In the genomic region with DNA sequence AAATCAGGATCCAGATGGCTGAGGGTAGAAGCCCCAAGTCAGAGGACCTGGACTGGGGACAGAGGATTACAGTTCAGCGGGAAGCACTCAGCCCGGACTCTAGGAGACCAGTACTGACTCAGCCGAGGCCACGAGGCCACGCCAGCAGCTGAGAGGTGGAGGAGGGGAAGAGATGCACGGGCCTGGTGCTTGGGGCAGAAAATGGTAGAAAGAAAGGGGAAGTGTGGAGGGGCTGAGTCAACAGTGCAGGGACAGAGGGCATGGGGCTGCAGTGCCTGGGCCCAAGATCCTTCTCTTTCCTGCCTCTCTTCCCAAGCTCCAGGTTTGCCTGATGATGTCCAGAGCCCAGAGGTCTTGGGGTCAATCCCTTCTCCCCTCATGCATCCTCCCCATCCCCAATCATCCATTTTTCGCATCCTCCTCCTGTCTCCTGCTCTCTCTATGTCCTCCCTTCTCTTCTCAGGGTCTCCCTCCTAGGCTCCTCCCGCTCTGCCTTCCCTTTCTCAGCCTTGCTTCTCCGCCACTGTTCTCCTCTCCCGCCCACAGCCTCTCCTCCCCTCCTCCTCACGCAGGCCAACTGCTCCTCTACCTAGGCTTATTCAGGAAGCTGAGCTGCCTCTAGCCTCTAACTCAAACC, we compare ENCODE assay signal across 8 cellular contexts. TPM values are rescaled to one million over a fixed set of nuclear protein-coding genes. Genes with fewer than 3 reads are reported as not detected.
A peak's percentile ranks its signal among the peaks of the same experiment; 100 is the strongest.
DNase-seq lines count a peak whose midpoint lies in the region; ATAC-seq and TF ChIP-seq lines count a peak whose summit lies in the region.

No MANE protein-coding gene starts in this region.

- H3K27ac ChIP-seq in RWPE2 (ENCODE audit: poor library complexity, severe bottlenecking) (peak overlapping the region; percentile 49), right lobe of liver (no peak overlapping the region), stomach (peak overlapping the region; percentile 5 to 98 (median 81))

- ATAC-seq in HG02571 (IDR thresholded peaks at IDR 0.05; ENCODE audit: unreplicated experiment): peak; percentile 41
- peak; percentile 74 for ATAC-seq in RWPE2 (ENCODE audit: low read depth)
- ATAC-seq in right lobe of liver: peak; percentile 49 to 67 (median 54)
- no peak for ATAC-seq in GM18858 (IDR thresholded peaks at IDR 0.05; ENCODE audit: unreplicated experiment)

- TF ChIP-seq POLR2A in right lobe of liver (IDR thresholded peaks at IDR 0.05): no peak
- TF ChIP-seq POLR2A in stomach (IDR thresholded peaks at IDR 0.05): no peak

- no peak overlapping the region for H3K4me3 ChIP-seq in RWPE2 (ENCODE audit: severe bottlenecking)
- no peak overlapping the region for H3K4me3 ChIP-seq in right lobe of liver
- H3K4me3 ChIP-seq in stomach: no peak overlapping the region

- intact Hi-C loops in right lobe of liver (cut with DNase I) (no loop called here), stomach (cut with DNase I; ENCODE audit: low total_unique reads) (no loop called here)

- peaks cover 25% of the 10 kb centered on the region for H3K4me1 ChIP-seq in RWPE2 (ENCODE audit: insufficient read depth, poor library complexity, severe bottlenecking)
- H3K4me1 ChIP-seq in right lobe of liver: peaks cover 0 to 22% (median 5%) of the 10 kb centered on the region in 4 donors
- peaks cover 81 to 100% (median 93%) of the 10 kb centered on the region in 4 donors for H3K4me1 ChIP-seq in stomach

- H3K9me3 ChIP-seq in RWPE2 (ENCODE audit: severe bottlenecking) (no peaks in the 10 kb centered on the region), right lobe of liver (no peaks in the 10 kb centered on the region), stomach (no peaks in the 10 kb centered on the region)

- TF ChIP-seq CTCF in RWPE2 (IDR thresholded peaks at IDR 0.05; ENCODE audit: poor library complexity, severe bottlenecking) (no peak), right lobe of liver (IDR thresholded peaks at IDR 0.05) (no peak), stomach (IDR thresholded peaks at IDR 0.05) (no peak)

- H3K27me3 ChIP-seq in RWPE2 (ENCODE audit: insufficient read depth, poor library complexity, severe bottlenecking) (no peaks in the 10 kb centered on the region), right lobe of liver (no peaks in the 10 kb centered on the region), stomach (no peaks in the 10 kb centered on the region)

- WGBS in right lobe of liver (ENCODE audit: insufficient coverage, low coverage, low lambda C conversion rate, missing lambda C conversion rate): 55% methylated on average over 7 of the region's 11 CpGs
- WGBS in stomach, 5 donors: 42 to 71% (median 50%) methylated on average over 11 of the region's 11 CpGs

- peaks cover 96% of the 10 kb centered on the region for H3K36me3 ChIP-seq in RWPE2 (ENCODE audit: low read depth)
- H3K36me3 ChIP-seq in right lobe of liver: peaks cover 0 to 2% (median under 1%) of the 10 kb centered on the region in 4 donors
- peaks cover 22 to 60% (median 44%) of the 10 kb centered on the region in 4 donors for H3K36me3 ChIP-seq in stomach

- DNase-seq in ELF-1 (ENCODE audit: low read depth, low spot score) (peak; percentile 40), RWPE2 (ENCODE audit: low spot score) (no peak), cerebellar cortex (ENCODE audit: low spot score) (peak; percentile 72), right lobe of liver (peak in 2 of 3 donors; percentile 66 to 77), stomach (peak; percentile 51), HT-29 (ENCODE audit: low spot score) (no peak)

- no peak for TF ChIP-seq EP300 in stomach (IDR thresholded peaks at IDR 0.05)

RNA-seq across cellular contexts. Expression of gene ARHGEF2, which starts 7.7 kb away (rescaled TPM):
- total RNA-seq in right lobe of liver (10 to 100 TPM in 4 of 6 experiments, 1 to 10 TPM in 2; 7.9 to 23.8 (median 13.1) TPM), stomach (100 to 1,000 TPM in 3 of 5 donors, 10 to 100 TPM in 2; 34.8 to 376 (median 180) TPM)
- 10 to 100 TPM; 20.4 to 27.6 (median 24.7) TPM for polyA plus RNA-seq in stomach
- 150 and 179 TPM in 2 replicates for total RNA-seq in HT-29 (2014; rRNA removed; shearing (Covaris generic))

RNA-seq across cellular contexts. Expression of gene RXFP4, which starts 29.2 kb away (rescaled TPM):
- total RNA-seq in right lobe of liver (not detected), stomach (10 to 100 TPM in 1 of 5 donors, not detected in 4; 50.4 TPM)
- not detected for polyA plus RNA-seq in stomach
- 0.47 and 3.1 TPM in 2 replicates for total RNA-seq in HT-29 (2014; rRNA removed; shearing (Covaris generic))

RNA-seq across cellular contexts. Expression of gene KHDC4, which starts 36.4 kb away (rescaled TPM):
- total RNA-seq in right lobe of liver (10 to 100 TPM; 14.1 to 19.0 (median 17.2) TPM), stomach (100 to 1,000 TPM in 2 of 5 donors, 10 to 100 TPM in 3; 49.2 to 126 (median 78.4) TPM)
- 10 to 100 TPM in 1 of 3 donors, 1 to 10 TPM in 2; 4.9 to 26.1 (median 9.3) TPM for polyA plus RNA-seq in stomach
- total RNA-seq in HT-29 (2014; rRNA removed; shearing (Covaris generic)): 44.4 and 53.6 TPM in 2 replicates

RNA-seq across cellular contexts. Expression of gene SSR2, which starts 50.1 kb away (rescaled TPM):
- 100 to 1,000 TPM in 4 of 6 experiments, 10 to 100 TPM in 2; 59.5 to 227 (median 103) TPM for total RNA-seq in right lobe of liver
- 100 to 1,000 TPM in 4 of 5 donors, 10 to 100 TPM in 1; 67.1 to 354 (median 216) TPM for total RNA-seq in stomach
- 100 to 1,000 TPM; 223 to 309 (median 242) TPM for polyA plus RNA-seq in stomach
- 227 and 261 TPM in 2 replicates for total RNA-seq in HT-29 (2014; rRNA removed; shearing (Covaris generic))

RNA-seq across cellular contexts. Expression of gene RIT1, which starts 59.5 kb away (rescaled TPM):
- total RNA-seq in right lobe of liver: 10 to 100 TPM in 3 of 6 experiments, 1 to 10 TPM in 3; 4.9 to 28.3 (median 11.3) TPM
- 100 to 1,000 TPM in 1 of 5 donors, 10 to 100 TPM in 3, not detected in 1; 23.9 to 108 (median 48.2) TPM for total RNA-seq in stomach
- 10 to 100 TPM; 13.1 to 14.1 (median 13.8) TPM for polyA plus RNA-seq in stomach
- 6.5 and 14.8 TPM in 2 replicates for total RNA-seq in HT-29 (2014; rRNA removed; shearing (Covaris generic))

Comparison
In these comparisons a context has a peak if more than half of its experiments do, and no peak if none do; other contexts are left out.
1. DNase-seq: peak in ELF-1 (single experiment), cerebellar cortex (single experiment), right lobe of liver (2 of 3) and stomach (single experiment); none in RWPE2 (single experiment) and HT-29 (single experiment).
2. H3K27ac ChIP-seq: peak in RWPE2 (single experiment) and stomach (5 of 5); none in right lobe of liver (0 of 3).